ENCODE assay signal across 12 cellular contexts in the genomic region with DNA sequence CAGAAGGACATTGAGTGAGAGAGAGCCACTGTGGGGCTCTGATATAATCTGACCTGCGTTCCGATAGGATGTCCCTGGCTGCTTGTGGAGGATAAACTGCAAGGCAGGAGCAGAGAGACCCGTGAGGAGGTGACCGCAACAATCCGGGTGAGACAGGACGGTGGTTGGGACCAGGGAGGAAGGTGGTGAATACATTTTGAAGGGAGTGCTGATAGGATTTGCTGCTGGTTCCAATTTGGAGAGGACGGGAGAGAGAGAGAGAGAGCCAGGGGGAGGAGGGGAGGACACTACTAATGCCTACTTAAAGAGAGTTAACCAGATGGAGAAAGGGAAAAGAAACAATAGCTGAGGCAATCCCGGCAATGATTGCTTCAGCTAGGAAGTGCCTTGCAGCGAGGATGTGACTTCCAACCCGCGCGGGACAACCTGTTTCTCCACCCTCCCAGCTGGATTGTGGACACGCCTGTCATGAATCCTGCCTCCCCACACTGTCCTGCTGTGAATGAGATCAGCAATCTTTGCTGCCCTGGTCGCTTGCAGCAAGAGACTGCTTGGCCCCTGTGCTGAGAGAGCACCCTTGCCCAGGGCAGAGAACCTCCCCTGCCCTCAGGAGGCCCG.
DNase-seq lines count a peak whose midpoint lies in the region; ATAC-seq and TF ChIP-seq lines count a peak whose summit lies in the region.
"Had no signal": no experiment of that assay in that cellular context is flagged by ENCODE, and none has a peak within 500 bp of the region (broad histone marks: within the 10 kb centered on the region; RNA-seq: fewer than 3 reads in every experiment).

No MANE protein-coding gene starts in this region.

- H3K4me3 Mint-ChIP-seq in activated T-cell treated with anti-CD3 and anti-CD28 coated beads, Interleukin-2, amount 50 U/mL, for 72 hours, result peak overlapping the region; percentile 47 to 82
- H3K4me3 Mint-ChIP-seq: activated T-helper 17 cell treated with anti-CD3 and anti-CD28 coated beads, Interleukin-2, amount 50 U/mL, for 72 hours; CD8-positive, alpha-beta memory T cell had no signal

- no peak overlapping the region for H3K27ac Mint-ChIP-seq in activated T-cell treated with anti-CD3 and anti-CD28 coated beads, Interleukin-2, amount 50 U/mL, for 72 hours
- H3K27ac Mint-ChIP-seq: activated T-helper 17 cell treated with anti-CD3 and anti-CD28 coated beads, Interleukin-2, amount 50 U/mL, for 72 hours had no signal

- H3K4me1 Mint-ChIP-seq in activated T-cell treated with anti-CD3 and anti-CD28 coated beads, Interleukin-2, amount 50 U/mL, for 72 hours (ENCODE audit: low read depth), result peaks cover 25% of the 10 kb centered on the region

- no peak overlapping the region for H3K27ac ChIP-seq in gastroesophageal sphincter
- H3K27ac ChIP-seq in upper lobe of right lung, result no peak overlapping the region

- peak in 1 of 2 donors; percentile 7 for DNase-seq in activated T-cell treated with anti-CD3 and anti-CD28 coated beads, Interleukin-2, amount 50 U/mL, for 72 hours
- no peak for DNase-seq in activated T-cell treated with anti-CD3 and anti-CD28 coated beads, Interleukin-2, amount 50 U/mL, for 48 hours
- peak; percentile 80 for DNase-seq in SW480 (ENCODE audit: low spot score)
- no peak for DNase-seq in upper lobe of right lung
- DNase-seq in NCI-H526 treated with DMSO at 0.1 percent for 48 hours (lab: John Stamatoyannopoulos, UW), result no peak
- DNase-seq: CD8-positive, alpha-beta memory T cell; hypothalamus; SHP77 treated with DMSO at 0.1 percent for 48 hours had no signal

- H3K36me3 ChIP-seq in gastroesophageal sphincter (no peaks in the 10 kb centered on the region), upper lobe of right lung (no peaks in the 10 kb centered on the region)

- H3K27me3 Mint-ChIP-seq in activated T-cell treated with anti-CD3 and anti-CD28 coated beads, Interleukin-2, amount 50 U/mL, for 72 hours (ENCODE audit: low read depth), result peaks cover 47% of the 10 kb centered on the region

- TF ChIP-seq POLR2A in gastroesophageal sphincter (IDR thresholded peaks at IDR 0.05), result no peak

- 17 to 20% methylated on average over 11 to 12 of the region's 15 CpGs for WGBS in gastroesophageal sphincter (ENCODE audit: low coverage in 1 of 2), 2 donors

- H3K4me3 ChIP-seq in gastroesophageal sphincter (no peak overlapping the region), upper lobe of right lung (no peak overlapping the region)

- TF ChIP-seq EP300 in gastroesophageal sphincter (IDR thresholded peaks at IDR 0.05), result no peak

- peaks cover 0 to 12% of the 10 kb centered on the region in 2 donors for H3K9me3 Mint-ChIP-seq in activated T-cell treated with anti-CD3 and anti-CD28 coated beads, Interleukin-2, amount 50 U/mL, for 72 hours
- H3K9me3 Mint-ChIP-seq: activated T-helper 17 cell treated with anti-CD3 and anti-CD28 coated beads, Interleukin-2, amount 50 U/mL, for 72 hours had no signal

- intact Hi-C loops in upper lobe of right lung (cut with DNase I), result no loop called here

- H3K9me3 ChIP-seq in gastroesophageal sphincter (peaks cover 0 to 10% (median 0%) of the 10 kb centered on the region in 3 donors), upper lobe of right lung (no peaks in the 10 kb centered on the region)

- H3K36me3 Mint-ChIP-seq in activated T-cell treated with anti-CD3 and anti-CD28 coated beads, Interleukin-2, amount 50 U/mL, for 72 hours (ENCODE audit: insufficient read depth in 2 of 2), result peaks cover 4 to 7% of the 10 kb centered on the region in 2 donors

- H3K27me3 ChIP-seq in gastroesophageal sphincter (peaks cover 58% of the 10 kb centered on the region), upper lobe of right lung (peaks cover 33% of the 10 kb centered on the region)

- ATAC-seq in activated T-cell treated with anti-CD3 and anti-CD28 coated beads, Interleukin-2, amount 50 U/mL, for 72 hours (replicated peaks in 1 of 2), result peak in 1 of 2 donors; percentile 36
- peak; percentile 22 for ATAC-seq in gastroesophageal sphincter
- peak; percentile 17 for ATAC-seq in upper lobe of right lung
- no peak for ATAC-seq in GM18870 (IDR thresholded peaks at IDR 0.05; ENCODE audit: unreplicated experiment)
- no peak for ATAC-seq in GM18502 (IDR thresholded peaks at IDR 0.05; ENCODE audit: poor library complexity, unreplicated experiment)
- ATAC-seq: activated T-helper 17 cell treated with anti-CD3 and anti-CD28 coated beads, Interleukin-2, amount 50 U/mL, for 72 hours had no signal

- H3K4me1 ChIP-seq in gastroesophageal sphincter, result no peaks in the 10 kb centered on the region
- H3K4me1 ChIP-seq in upper lobe of right lung, result no peaks in the 10 kb centered on the region

- no peak for TF ChIP-seq CTCF in gastroesophageal sphincter (IDR thresholded peaks at IDR 0.05)
- no peak for TF ChIP-seq CTCF in upper lobe of right lung (IDR thresholded peaks at IDR 0.05)

Comparison
In these comparisons a context has a peak if more than half of its experiments do, and no peak if none do; other contexts are left out.
1. ATAC-seq: peak in gastroesophageal sphincter (single experiment) and upper lobe of right lung (single experiment); none in GM18870 (single experiment) and GM18502 (single experiment).